In genomic region chr15:20352241-20353200, GRCh38 we compare ENCODE assay signal across 16 cellular contexts.
DNase-seq lines count a peak whose midpoint lies in the region; ATAC-seq, FAIRE-seq and TF ChIP-seq lines count a peak whose summit lies in the region.
"Had no signal": no experiment of that assay in that cellular context is flagged by ENCODE, and none has a peak within 500 bp of the region (broad histone marks: within the 10 kb centered on the region; RNA-seq: fewer than 3 reads in every experiment).

No MANE protein-coding gene starts in this region.

- no peak overlapping the region for H3K4me3 ChIP-seq in left ventricle myocardium inferior
- no peak overlapping the region for H3K4me3 ChIP-seq in right cardiac atrium (ENCODE audit: low read length)
- H3K4me3 ChIP-seq in suprapubic skin: no peak overlapping the region
- H3K4me3 ChIP-seq in BE2C (ENCODE audit: low read depth, low read length): no peak overlapping the region

- no peak for ATAC-seq in Right ventricle myocardium inferior
- no peak for ATAC-seq in right cardiac atrium
- ATAC-seq in GM18870 (IDR thresholded peaks at IDR 0.05; ENCODE audit: unreplicated experiment): no peak
- ATAC-seq: naive thymus-derived CD8-positive, alpha-beta T cell had no signal

- H3K36me3 ChIP-seq in left ventricle myocardium inferior: no peaks in the 10 kb centered on the region
- H3K36me3 ChIP-seq in suprapubic skin: no peaks in the 10 kb centered on the region
- H3K36me3 ChIP-seq in BE2C: no peaks in the 10 kb centered on the region
- H3K36me3 ChIP-seq: WERI-Rb-1 had no signal

- H3K9me3 ChIP-seq in left ventricle myocardium inferior (replicated peaks) (no peaks in the 10 kb centered on the region), right cardiac atrium (ENCODE audit: control insufficient read depth, low read length) (no peaks in the 10 kb centered on the region), suprapubic skin (peaks cover 1% of the 10 kb centered on the region), BE2C (no peaks in the 10 kb centered on the region)

- no peak for TF ChIP-seq POLR2A in suprapubic skin (IDR thresholded peaks at IDR 0.05)

- no peak for FAIRE-seq in GM19239 (lab: Jason Lieb, UNC)

- intact Hi-C loops in Right ventricle myocardium inferior (cut with DNase I): no loop called here
- intact Hi-C loops in left ventricle myocardium inferior (cut with micrococcal nuclease): no loop called here
- intact Hi-C loops in right cardiac atrium (cut with DNase I): no loop called here

- H3K27ac ChIP-seq in left ventricle myocardium inferior (replicated peaks) (no peak overlapping the region), right cardiac atrium (ENCODE audit: low read length) (no peak overlapping the region), suprapubic skin (no peak overlapping the region)
- H3K27ac ChIP-seq: WERI-Rb-1 had no signal

- WGBS in right cardiac atrium: 57% methylated on average over 17 of the region's 17 CpGs
- 70% methylated on average over 17 of the region's 17 CpGs for WGBS in suprapubic skin

- no peak for TF ChIP-seq EP300 in suprapubic skin (IDR thresholded peaks at IDR 0.05)

- H3K4me1 ChIP-seq in left ventricle myocardium inferior: peaks cover 3% of the 10 kb centered on the region
- H3K4me1 ChIP-seq in right cardiac atrium (ENCODE audit: control insufficient read depth, insufficient read depth, low read length): no peaks in the 10 kb centered on the region
- no peaks in the 10 kb centered on the region for H3K4me1 ChIP-seq in suprapubic skin
- no peaks in the 10 kb centered on the region for H3K4me1 ChIP-seq in BE2C

- TF ChIP-seq CTCF in left ventricle myocardium inferior (IDR thresholded peaks at IDR 0.05; ENCODE audit: borderline replicate concordance): no peak
- TF ChIP-seq CTCF in suprapubic skin (IDR thresholded peaks at IDR 0.05): no peak
- TF ChIP-seq CTCF in BE2C (IDR thresholded peaks at IDR 0.05; ENCODE audit: low read depth, low read length): no peak

- DNase-seq in Right ventricle myocardium inferior (ENCODE audit: missing footprints) (peak; percentile 70), left ventricle myocardium inferior (no peak), GM19239 (ENCODE audit: insufficient read length, low spot score) (peak; percentile 27), right cardiac atrium (peak in 2 of 3 donors; percentile 39 to 48), suprapubic skin (ENCODE audit: low spot score in 2 of 2) (peak; percentile 49 to 79), BE2C (no peak)
- no peak for DNase-seq in activated CD4-positive, CD25-positive, alpha-beta regulatory T cell (lab: John Stamatoyannopoulos, UW)
- DNase-seq: dermis blood vessel endothelial cell; erythroblast; IMR-90; naive thymus-derived CD8-positive, alpha-beta T cell; NCI-H1694 treated with DMSO at 0.1 percent for 48 hours; NCI-H446 treated with DMSO at 0.1 percent for 48 hours; SHP77 treated with DMSO at 0.1 percent for 48 hours; WERI-Rb-1 had no signal

- H3K27me3 ChIP-seq in left ventricle myocardium inferior (ENCODE audit: low read depth): peaks cover 88% of the 10 kb centered on the region
- H3K27me3 ChIP-seq in right cardiac atrium (ENCODE audit: control insufficient read depth, insufficient read depth): no peaks in the 10 kb centered on the region
- H3K27me3 ChIP-seq in suprapubic skin: no peaks in the 10 kb centered on the region
- no peaks in the 10 kb centered on the region for H3K27me3 ChIP-seq in BE2C

Comparison
In these comparisons a context has a peak if more than half of its experiments do, and no peak if none do; other contexts are left out.
1. DNase-seq: peak in Right ventricle myocardium inferior (single experiment), GM19239 (single experiment), right cardiac atrium (2 of 3) and suprapubic skin (2 of 2); none in left ventricle myocardium inferior (single experiment), activated CD4-positive, CD25-positive, alpha-beta regulatory T cell (0 of 4) and BE2C (single experiment).